Comparison of ENCODE assay signal across 25 cellular contexts in the genomic region with DNA sequence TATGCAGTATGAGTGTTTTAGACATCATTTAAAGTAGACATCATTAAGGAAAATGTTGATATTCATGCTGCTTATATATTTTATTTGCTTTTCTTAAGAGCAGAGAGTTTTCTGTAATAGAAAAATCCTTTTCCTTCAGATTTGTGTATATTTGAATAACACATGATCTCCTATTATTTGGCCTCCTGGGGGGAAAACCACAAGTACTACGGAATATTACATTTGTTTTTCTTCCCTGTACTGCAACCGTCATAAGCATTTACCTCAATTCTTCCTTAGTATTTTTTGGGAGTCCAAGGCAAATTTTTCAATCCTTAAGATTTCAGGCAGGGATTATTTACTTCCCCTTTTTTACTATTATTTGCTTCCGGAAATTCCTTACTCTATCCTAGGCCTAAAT. TPM values are rescaled to one million over a fixed set of nuclear protein-coding genes. Genes with fewer than 3 reads are reported as not detected.
A peak's percentile ranks its signal among the peaks of the same experiment; 100 is the strongest.
DNase-seq lines count a peak whose midpoint lies in the region; ATAC-seq and TF ChIP-seq lines count a peak whose summit lies in the region.
"Had no signal": no experiment of that assay in that cellular context is flagged by ENCODE, and none has a peak within 500 bp of the region (broad histone marks: within the 10 kb centered on the region; RNA-seq: fewer than 3 reads in every experiment).

No MANE protein-coding gene starts in this region.

- H3K4me3 Mint-ChIP-seq in HFFc6: peak overlapping the region; percentile 20; the same call in 1 of the 2 replicates
- H3K4me3 Mint-ChIP-seq: activated naive CD4-positive, alpha-beta T cell treated with anti-CD3 and anti-CD28 coated beads, Interleukin-2, amount 10 ng/mL, durations not matched to agents 7 days and 5 days; CD4-positive, alpha-beta T cell; natural killer cell; stimulated activated memory B cell treated with anti-CD40 and anti-IgM and Interleukin-4, amounts not matched to agents 10 μg/mL and 1 μg/mL and 100 μg/mL, for 72 hours; T-cell had no signal

- H3K27ac Mint-ChIP-seq in HFFc6: peak overlapping the region; percentile 87
- H3K27ac Mint-ChIP-seq: activated naive CD4-positive, alpha-beta T cell treated with anti-CD3 and anti-CD28 coated beads, Interleukin-2, amount 10 ng/mL, durations not matched to agents 7 days and 5 days; CD4-positive, alpha-beta T cell; natural killer cell; stimulated activated memory B cell treated with anti-CD40 and anti-IgM and Interleukin-4, amounts not matched to agents 10 μg/mL and 1 μg/mL and 100 μg/mL, for 72 hours; T-cell had no signal

- H3K27me3 ChIP-seq in SJSA1 (replicated peaks): no peaks in the 10 kb centered on the region
- no peaks in the 10 kb centered on the region for H3K27me3 ChIP-seq in osteoblast (ENCODE audit: insufficient read depth, low read length)
- H3K27me3 ChIP-seq: esophagus muscularis mucosa, suprapubic skin had no signal

- DNase-seq in HFFc6 (no peak), SJSA1 (ENCODE audit: low read depth in 1 of 2, low spot score in 2 of 2) (peak in 1 of 2 experiments; percentile 45), choroid plexus epithelial cell (ENCODE audit: low read depth) (peak; percentile 87), osteoblast (ENCODE audit: insufficient read length, low spot score, missing footprints) (no peak), RKO (ENCODE audit: low spot score) (no peak), SKM-1 treated with dmso at 0.1 percent for 144 hours (lab: John Stamatoyannopoulos, UW; ENCODE audit: unreplicated experiment) (no peak)
- DNase-seq: activated CD4-positive, alpha-beta T cell treated with anti-CD3 and anti-CD28 coated beads for 48 hours; activated naive CD4-positive, alpha-beta T cell treated with anti-CD3 and anti-CD28 coated beads, Interleukin-2, amount 10 ng/mL, durations not matched to agents 7 days and 5 days; anterior cingulate cortex; CD4-positive, alpha-beta T cell; DMS 273 treated with DMSO at 0.1 percent for 48 hours; effector memory CD4-positive, alpha-beta T cell; MM.1S; natural killer cell; NCI-H1417 treated with DMSO at 0.1 percent for 48 hours; NCI-H510A treated with DMSO at 0.1 percent for 48 hours; stimulated activated CD4-positive, alpha-beta T cell treated with anti-CD3 and anti-CD28 coated beads, Interleukin-1b, Interleukin-23, amount 100 ng/mL, for 48 hours; T-cell had no signal

- peaks cover 19% of the 10 kb centered on the region for H3K36me3 Mint-ChIP-seq in HFFc6 (ENCODE audit: low read depth)
- H3K36me3 Mint-ChIP-seq: natural killer cell had no signal

- no peak overlapping the region for H3K4me3 ChIP-seq in SJSA1
- H3K4me3 ChIP-seq in choroid plexus epithelial cell (ENCODE audit: low read depth, low read length): no peak overlapping the region
- no peak overlapping the region for H3K4me3 ChIP-seq in osteoblast (ENCODE audit: insufficient read depth, low read length)
- H3K4me3 ChIP-seq: esophagus muscularis mucosa, suprapubic skin had no signal

- H3K79me2 ChIP-seq in osteoblast (ENCODE audit: insufficient read depth, low read length): peaks cover 90% of the 10 kb centered on the region

- peaks cover 3% of the 10 kb centered on the region for H4K20me1 ChIP-seq in osteoblast (ENCODE audit: insufficient read depth, low read length)

- H3K9me3 ChIP-seq in SJSA1 (replicated peaks) (no peaks in the 10 kb centered on the region), osteoblast (ENCODE audit: low read depth, low read length) (no peaks in the 10 kb centered on the region)
- H3K9me3 ChIP-seq: esophagus muscularis mucosa, suprapubic skin had no signal

- peak overlapping the region; percentile 73 for H3K4me2 ChIP-seq in osteoblast (ENCODE audit: insufficient read depth, low read length)

- H3K4me1 ChIP-seq in SJSA1 (replicated peaks) (peaks cover 67% of the 10 kb centered on the region), osteoblast (ENCODE audit: insufficient read depth, low read length) (peaks cover 70% of the 10 kb centered on the region)

- ATAC-seq in GM21423 (IDR thresholded peaks at IDR 0.05; ENCODE audit: unreplicated experiment): no peak
- ATAC-seq in HG03342 (IDR thresholded peaks at IDR 0.05; ENCODE audit: unreplicated experiment): no peak
- ATAC-seq: natural killer cell; stimulated activated memory B cell treated with anti-CD40 and anti-IgM and Interleukin-4, amounts not matched to agents 10 μg/mL and 1 μg/mL and 100 μg/mL, for 72 hours; T-cell had no signal

- H3K9me3 Mint-ChIP-seq in HFFc6: no peaks in the 10 kb centered on the region
- H3K9me3 Mint-ChIP-seq: activated naive CD4-positive, alpha-beta T cell treated with anti-CD3 and anti-CD28 coated beads, Interleukin-2, amount 10 ng/mL, durations not matched to agents 7 days and 5 days; CD4-positive, alpha-beta T cell; natural killer cell; stimulated activated memory B cell treated with anti-CD40 and anti-IgM and Interleukin-4, amounts not matched to agents 10 μg/mL and 1 μg/mL and 100 μg/mL, for 72 hours; T-cell had no signal

- H3K27ac ChIP-seq in SJSA1: peak overlapping the region; percentile 71
- peak overlapping the region; percentile 89 for H3K27ac ChIP-seq in osteoblast (ENCODE audit: low read depth, low read length)
- H3K27ac ChIP-seq: HL-60, parathyroid adenoma, suprapubic skin had no signal

- H3K36me3 ChIP-seq in SJSA1 (peaks cover 8% of the 10 kb centered on the region), osteoblast (ENCODE audit: insufficient read depth, low read length) (no peaks in the 10 kb centered on the region)
- H3K36me3 ChIP-seq: esophagus muscularis mucosa, suprapubic skin had no signal

- H3K27me3 Mint-ChIP-seq in HFFc6 (ENCODE audit: insufficient read depth): no peaks in the 10 kb centered on the region
- H3K27me3 Mint-ChIP-seq: activated naive CD4-positive, alpha-beta T cell treated with anti-CD3 and anti-CD28 coated beads, Interleukin-2, amount 10 ng/mL, durations not matched to agents 7 days and 5 days; CD4-positive, alpha-beta T cell; stimulated activated memory B cell treated with anti-CD40 and anti-IgM and Interleukin-4, amounts not matched to agents 10 μg/mL and 1 μg/mL and 100 μg/mL, for 72 hours; T-cell had no signal

- peaks cover 91% of the 10 kb centered on the region for H3K4me1 Mint-ChIP-seq in HFFc6 (ENCODE audit: low read depth)

- H2AFZ ChIP-seq in osteoblast (ENCODE audit: low read length): no peak overlapping the region
- H2AFZ ChIP-seq: parathyroid adenoma had no signal

- TF ChIP-seq CTCF in HFFc6 (IDR thresholded peaks at IDR 0.05) (no peak), choroid plexus epithelial cell (conservative IDR thresholded peaks at IDR 0.05; ENCODE audit: low read depth, low read length) (no peak), osteoblast (IDR thresholded peaks at IDR 0.05; ENCODE audit: extremely low read depth, low read depth, low read length) (no peak)

RNA-seq across cellular contexts. Expression of gene RSPRY1, which starts 6.0 kb away (rescaled TPM):
- total RNA-seq in HFFc6 (2021; fragmentation: NEBNext Ultra II Directional; extraction: Animal tissue kit (Norgen Biotek cat#: 25700)): 10 to 100 TPM; 38.8 to 51.9 (median 47.7) TPM
- total RNA-seq in SJSA1 (2014; rRNA removed; shearing (Covaris generic)): 13.9 and 40.2 TPM in 2 replicates
- total RNA-seq in osteoblast: 51.6 and 57.2 TPM in 2 replicates

RNA-seq across cellular contexts. Expression of gene PSME3IP1, which starts 6.3 kb away (rescaled TPM):
- 10 to 100 TPM; 55.9 to 85.0 (median 76.5) TPM for total RNA-seq in HFFc6 (2021; fragmentation: NEBNext Ultra II Directional; extraction: Animal tissue kit (Norgen Biotek cat#: 25700))
- total RNA-seq in SJSA1 (2014; rRNA removed; shearing (Covaris generic)): 93.1 and 112 TPM in 2 replicates
- 53.9 and 70.2 TPM in 2 replicates for total RNA-seq in osteoblast

RNA-seq across cellular contexts. Expression of gene ARL2BP, which starts 52.9 kb away (rescaled TPM):
- total RNA-seq in HFFc6 (2021; fragmentation: NEBNext Ultra II Directional; extraction: Animal tissue kit (Norgen Biotek cat#: 25700)): 10 to 100 TPM; 70.3 to 80.0 (median 76.7) TPM
- 115 and 118 TPM in 2 replicates for total RNA-seq in SJSA1 (2014; rRNA removed; shearing (Covaris generic))
- total RNA-seq in osteoblast: 85.8 and 88.4 TPM in 2 replicates
